ENCODE assay signal across 8 cellular contexts in the genomic region with DNA sequence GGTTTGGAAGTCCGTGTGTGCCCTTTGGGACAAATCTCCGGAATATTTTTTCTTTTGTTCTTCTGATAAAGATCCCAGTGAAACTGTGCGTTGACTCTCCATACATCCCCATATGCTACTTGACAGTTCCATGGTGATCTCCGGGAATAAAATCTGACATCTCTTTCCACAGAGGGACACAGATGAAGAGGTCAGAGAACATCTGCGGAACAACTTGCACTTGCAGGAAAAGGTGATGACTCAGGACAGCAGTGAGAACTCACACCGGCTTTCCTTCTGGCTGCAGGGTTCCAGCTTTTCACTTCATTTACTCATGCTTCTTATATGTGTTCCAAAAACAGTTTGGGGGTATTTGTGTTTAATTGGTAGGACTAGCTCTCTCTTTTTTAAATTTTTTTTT.
"Had no signal": no experiment of that assay in that cellular context is flagged by ENCODE, and none has a peak within 500 bp of the region (broad histone marks: within the 10 kb centered on the region; RNA-seq: fewer than 3 reads in every experiment).

No MANE protein-coding gene starts in this region.

- H3K27ac ChIP-seq: GM23248, HL-60 had no signal

- H3K4me1 Mint-ChIP-seq: IgD-negative memory B cell had no signal

- H3K4me3 ChIP-seq: GM23248 had no signal

- H3K27ac Mint-ChIP-seq: H9, HFFc6, IgD-negative memory B cell had no signal

- DNase-seq: GM23248, H9, HFFc6, KBM-7 had no signal

- H2AFZ ChIP-seq: GM23248 had no signal

- H3K9ac ChIP-seq: GM23248 had no signal

- ATAC-seq: HCT116, HepG2 had no signal

- H3K4me3 Mint-ChIP-seq: H9, HFFc6, IgD-negative memory B cell had no signal
